In the genomic region with DNA sequence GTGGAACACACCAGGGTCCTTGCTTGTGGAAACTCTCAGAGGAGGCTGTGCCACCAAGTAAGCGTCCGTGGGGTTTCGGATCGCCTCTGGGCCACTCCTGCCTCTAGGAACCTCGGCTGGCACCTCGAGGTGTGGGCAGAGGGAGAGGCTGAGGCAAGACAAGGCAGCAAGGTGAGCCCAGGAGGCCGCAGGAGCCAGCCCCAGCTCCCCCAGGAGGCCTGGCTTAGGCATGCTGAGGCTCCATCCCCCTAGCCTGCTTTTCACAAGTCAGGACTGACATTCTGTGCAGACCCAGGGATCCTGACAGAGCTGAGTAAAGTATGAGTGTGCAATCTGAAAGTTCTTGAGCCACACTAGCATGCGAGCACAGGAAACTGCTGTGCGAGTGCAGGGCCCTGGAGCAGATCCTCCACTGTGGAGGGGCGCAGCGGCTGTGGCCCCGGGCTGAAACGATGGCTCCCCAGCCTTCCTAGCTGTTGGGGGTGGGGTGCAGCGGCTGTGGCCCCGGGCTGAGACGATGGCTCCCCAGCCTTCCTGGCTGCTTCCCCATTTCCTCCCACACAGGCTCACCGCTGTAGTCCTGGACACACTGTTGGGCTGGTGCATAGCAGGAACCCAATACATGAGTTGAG, we compare ENCODE assay signal across 11 cellular contexts.
A peak's percentile ranks its signal among the peaks of the same experiment; 100 is the strongest.
DNase-seq lines count a peak whose midpoint lies in the region; ATAC-seq, FAIRE-seq and TF ChIP-seq lines count a peak whose summit lies in the region.
"Had no signal": no experiment of that assay in that cellular context is flagged by ENCODE, and none has a peak within 500 bp of the region (broad histone marks: within the 10 kb centered on the region; RNA-seq: fewer than 3 reads in every experiment).

No MANE protein-coding gene starts in this region.

- H3K27me3 Mint-ChIP-seq in H9 (ENCODE audit: low read depth) (peaks cover 8% of the 10 kb centered on the region), immature natural killer cell (ENCODE audit: low read depth in 3 of 3) (peaks cover 1 to 3% (median 1%) of the 10 kb centered on the region in 3 donors)

- H3K79me2 ChIP-seq in H9 (ENCODE audit: insufficient read depth, low read length) (no peaks in the 10 kb centered on the region), OCI-LY7 (ENCODE audit: insufficient read depth, low read depth, low read length) (no peaks in the 10 kb centered on the region)

- H2BK20ac ChIP-seq in H9 (ENCODE audit: low read depth, low read length, poor library complexity, severe bottlenecking) = no peak overlapping the region

- H3K56ac ChIP-seq in H9 (ENCODE audit: insufficient read length, low read depth, low read length) = no peak overlapping the region

- no peaks in the 10 kb centered on the region for H3K36me3 ChIP-seq in gastroesophageal sphincter
- no peaks in the 10 kb centered on the region for H3K36me3 ChIP-seq in subcutaneous abdominal adipose tissue (ENCODE audit: control insufficient read depth in 5 of 5, insufficient read depth in 5 of 5, low read length in 5 of 5)
- no peaks in the 10 kb centered on the region for H3K36me3 ChIP-seq in OCI-LY7 (ENCODE audit: insufficient read depth, low read length)
- H3K36me3 ChIP-seq: SJCRH30 had no signal

- no peak overlapping the region for H3K4me3 Mint-ChIP-seq in H9
- no peak overlapping the region for H3K4me3 Mint-ChIP-seq in immature natural killer cell

- H3K27me3 ChIP-seq in H9 (ENCODE audit: insufficient read depth, low read length) = no peaks in the 10 kb centered on the region
- H3K27me3 ChIP-seq in gastroesophageal sphincter = no peaks in the 10 kb centered on the region
- H3K27me3 ChIP-seq in subcutaneous abdominal adipose tissue (ENCODE audit: control insufficient read depth in 5 of 5, insufficient read depth in 4 of 5, low read length in 5 of 5) = no peaks in the 10 kb centered on the region
- H3K27me3 ChIP-seq: SJCRH30 had no signal

- H3K27ac ChIP-seq in H9 (ENCODE audit: insufficient read length, low read depth, low read length) = no peak overlapping the region
- peak overlapping the region in 3 of 4 donors; percentile 54 to 72 (median 57) for H3K27ac ChIP-seq in gastroesophageal sphincter
- H3K27ac ChIP-seq in subcutaneous abdominal adipose tissue (ENCODE audit: low read depth, low read length) = peak overlapping the region; percentile 71
- H3K27ac ChIP-seq in OCI-LY7 (ENCODE audit: low read depth, low read length, poor library complexity, severe bottlenecking) = no peak overlapping the region
- H3K27ac ChIP-seq: SJCRH30 had no signal

- H3K9me2 ChIP-seq in OCI-LY7 (ENCODE audit: insufficient read depth, low read length) = no peaks in the 10 kb centered on the region

- H3K9me3 ChIP-seq in H9 (ENCODE audit: control insufficient read depth, low read depth, low read length) (no peaks in the 10 kb centered on the region), gastroesophageal sphincter (no peaks in the 10 kb centered on the region), subcutaneous abdominal adipose tissue (ENCODE audit: control insufficient read depth in 5 of 5, low read length in 5 of 5) (peaks cover 0 to 3% (median 0%) of the 10 kb centered on the region in 5 donors), OCI-LY7 (ENCODE audit: low read length) (no peaks in the 10 kb centered on the region)
- H3K9me3 ChIP-seq: SJCRH30 had no signal

- no peaks in the 10 kb centered on the region for H3K79me1 ChIP-seq in H9 (ENCODE audit: insufficient read depth, low read depth, low read length, poor library complexity, severe bottlenecking)

- H3T11ph ChIP-seq in H9 (ENCODE audit: low read length) = no peak overlapping the region

- FAIRE-seq in urothelium cell line (lab: Jason Lieb, UNC) = no peak

- no peak overlapping the region for H3K4ac ChIP-seq in H9 (ENCODE audit: low read depth, low read length)

- no peak overlapping the region for H2BK12ac ChIP-seq in H9 (ENCODE audit: insufficient read length, low read depth, low read length)

- no peak for TF ChIP-seq CTCF in H9 (conservative IDR thresholded peaks at IDR 0.05)
- TF ChIP-seq CTCF in gastroesophageal sphincter (IDR thresholded peaks at IDR 0.05) = no peak
- TF ChIP-seq CTCF in OCI-LY7 (conservative IDR thresholded peaks at IDR 0.05; ENCODE audit: low read length) = no peak

- no peak overlapping the region for H3K18ac ChIP-seq in H9 (ENCODE audit: insufficient read length, low read depth, low read length)

- no peak overlapping the region for H2AK5ac ChIP-seq in H9 (ENCODE audit: insufficient read length, low read length)

- TF ChIP-seq POLR2A in gastroesophageal sphincter (IDR thresholded peaks at IDR 0.05) = no peak

- CTCF ChIA-PET in OCI-LY7 (lab: Charles Lee; ENCODE audit: unreplicated experiment) = no interaction called here

- no peak for TF ChIP-seq EP300 in gastroesophageal sphincter (IDR thresholded peaks at IDR 0.05)

- intact Hi-C loops in OCI-LY7 (cut with micrococcal nuclease; ENCODE audit: unreplicated experiment) = no loop called here

- H2BK120ac ChIP-seq in H9 (ENCODE audit: low read depth, low read length, poor library complexity, severe bottlenecking) = no peak overlapping the region

- no peak overlapping the region for H3K23ac ChIP-seq in H9 (ENCODE audit: insufficient read length, low read depth, low read length)

- H3K4me1 Mint-ChIP-seq in H9 (peaks cover 24 to 32% of the 10 kb centered on the region in 2 experiments), immature natural killer cell (peaks cover 9 to 12% of the 10 kb centered on the region in 2 donors)

- H3K9ac ChIP-seq in H9 (ENCODE audit: extremely low read depth, insufficient read length, low read length) (no peak overlapping the region), subcutaneous abdominal adipose tissue (ENCODE audit: low read length in 5 of 5) (peak overlapping the region in 1 of 5 donors; percentile 22)

- H3K27ac Mint-ChIP-seq in H9 (no peak overlapping the region; a peak in 1 of 7 replicates), immature natural killer cell (no peak overlapping the region)

- H3K4me3 ChIP-seq in gastroesophageal sphincter = no peak overlapping the region
- H3K4me3 ChIP-seq in subcutaneous abdominal adipose tissue (ENCODE audit: low read depth in 1 of 5, low read length in 5 of 5) = peak overlapping the region in 1 of 5 donors; percentile 14
- H3K4me3 ChIP-seq in OCI-LY7 (ENCODE audit: low read depth, low read length, poor library complexity, severe bottlenecking) = no peak overlapping the region
- H3K4me3 ChIP-seq: SJCRH30 had no signal

- H3K36me3 Mint-ChIP-seq in H9 (ENCODE audit: insufficient read depth in 1 of 3, low read depth in 3 of 3) = no peaks in the 10 kb centered on the region
- no peaks in the 10 kb centered on the region for H3K36me3 Mint-ChIP-seq in immature natural killer cell

- peak overlapping the region; percentile 77 for H3K14ac ChIP-seq in H9 (ENCODE audit: insufficient read depth, low read length)

- H2BK5ac ChIP-seq in H9 (ENCODE audit: insufficient read length, low read length) = no peak overlapping the region

- H3K4me2 ChIP-seq in H9 (ENCODE audit: insufficient read depth, insufficient read length, low read length) (no peak overlapping the region), OCI-LY7 (ENCODE audit: low read length) (no peak overlapping the region)

- H4K8ac ChIP-seq in H9 (replicated peaks; ENCODE audit: insufficient read length, low read depth, low read length) = no peak overlapping the region

- POLR2A ChIA-PET in OCI-LY7 (lab: Charles Lee) = no interaction called here

- H4K20me1 ChIP-seq in H9 (ENCODE audit: control insufficient read depth, insufficient read depth, insufficient read length) = no peaks in the 10 kb centered on the region
- no peaks in the 10 kb centered on the region for H4K20me1 ChIP-seq in OCI-LY7 (ENCODE audit: insufficient read depth, low read length)

- DNase-seq in H9 (peak; percentile 27), OCI-LY7 (ENCODE audit: low spot score) (no peak), immature natural killer cell (no peak), superior temporal gyrus (ENCODE audit: extremely low spot score) (no peak), urothelium cell line (ENCODE audit: low spot score) (no peak)
- DNase-seq: EL, NCI-H146 had no signal

- H3K23me2 ChIP-seq in H9 (ENCODE audit: insufficient read length, low read depth, low read length, poor library complexity, severe bottlenecking) = no peaks in the 10 kb centered on the region

- no peak overlapping the region for H4K91ac ChIP-seq in H9 (ENCODE audit: insufficient read length, low read depth, low read length)

- no peak overlapping the region for H4K5ac ChIP-seq in H9 (ENCODE audit: insufficient read length, low read depth, low read length)

- WGBS in H9 (ENCODE audit: extremely low coverage, insufficient read length, low lambda C conversion rate) = no CpG with 5 or more reads among the region's 17 CpGs
- no CpG with 5 or more reads among the region's 17 CpGs for WGBS in gastroesophageal sphincter (ENCODE audit: low coverage in 1 of 2), 2 donors

- ATAC-seq in SK-N-SH treated with all-trans-retinoic acid at 6 μM for 48 hours (peak; percentile 26), gastroesophageal sphincter (no peak)

- H3K4me1 ChIP-seq in H9 (ENCODE audit: insufficient read depth, low read length) (peaks cover 7% of the 10 kb centered on the region; the same call in 1 of the 2 replicates), gastroesophageal sphincter (peaks cover 0 to 58% (median 14%) of the 10 kb centered on the region in 3 donors), subcutaneous abdominal adipose tissue (ENCODE audit: control insufficient read depth in 5 of 5, insufficient read depth in 5 of 5, low read length in 5 of 5) (peaks cover 0 to 64% (median 61%) of the 10 kb centered on the region in 5 donors), OCI-LY7 (ENCODE audit: insufficient read depth, low read length, poor library complexity, severe bottlenecking) (no peaks in the 10 kb centered on the region)

- no peak overlapping the region for H2AFZ ChIP-seq in H9 (ENCODE audit: low read length)
- H2AFZ ChIP-seq in OCI-LY7 (ENCODE audit: low read length) = no peak overlapping the region

- no peaks in the 10 kb centered on the region for H3K9me3 Mint-ChIP-seq in H9
- no peaks in the 10 kb centered on the region for H3K9me3 Mint-ChIP-seq in immature natural killer cell

- H2BK15ac ChIP-seq in H9 (ENCODE audit: low read depth, low read length) = no peak overlapping the region

- no TSS peak for BruUV-seq in OCI-LY7 (replicated peaks; lab: Mats Ljungman, UMichigan)

TF ChIP-seq in SK-N-SH treated with all-trans-retinoic acid at 6 μM for 48 hours, 23 proteins besides CTCF, POLR2A, EP300 and RAD21:
- TF ChIP-seq TCF4 (CRISPR knock-in tag; IDR thresholded peaks at IDR 0.05; ENCODE audit: borderline replicate concordance) = no peak

Comparison
In these comparisons a context has a peak if more than half of its experiments do, and no peak if none do; other contexts are left out.
1. H3K27ac ChIP-seq: peak in gastroesophageal sphincter (3 of 4) and subcutaneous abdominal adipose tissue (single experiment); none in H9 (single experiment) and OCI-LY7 (single experiment).